In the genomic region with DNA sequence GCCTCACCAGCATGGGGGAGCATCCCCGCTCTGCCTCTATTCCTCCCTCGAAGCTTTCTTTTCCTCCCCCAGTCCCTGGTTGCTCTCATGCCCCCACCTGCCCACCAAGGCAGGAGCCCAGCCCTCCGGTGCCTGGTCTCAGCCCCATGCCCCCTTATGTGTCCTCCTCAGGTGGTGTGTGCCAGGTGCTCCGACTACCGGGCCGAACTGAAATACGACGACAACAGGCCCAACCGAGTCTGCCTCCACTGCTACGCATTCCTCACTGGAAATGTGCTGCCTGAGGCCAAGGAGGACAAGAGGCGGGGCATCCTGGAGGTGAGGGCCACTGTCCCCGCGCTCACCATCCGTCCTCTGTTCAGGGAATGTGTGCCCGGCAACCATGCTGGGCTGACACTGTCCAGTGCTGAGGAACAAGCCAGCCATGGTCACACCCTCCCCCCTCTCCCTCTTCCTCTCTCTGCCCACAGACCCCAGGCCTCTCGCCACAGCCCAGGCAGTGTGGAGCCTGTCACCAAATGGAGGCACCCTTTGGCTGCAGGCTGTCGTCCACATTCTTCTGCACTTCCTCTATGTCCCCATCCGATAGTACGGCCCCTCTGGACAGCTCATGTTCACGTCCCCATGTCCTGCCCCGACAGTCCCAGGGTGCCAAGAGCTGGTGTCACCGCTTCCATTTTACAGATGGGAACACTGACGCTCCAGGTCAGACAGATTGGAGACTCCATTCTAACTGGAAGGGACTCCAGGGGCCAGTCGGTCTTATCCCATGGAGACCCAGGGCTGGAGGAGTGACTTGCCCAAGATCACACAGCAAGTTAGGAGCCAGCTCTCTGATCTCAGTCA, we compare ENCODE assay signal across 2 cellular contexts.
TF ChIP-seq lines count a peak whose summit lies in the region.

No MANE protein-coding gene starts in this region.

TF ChIP-seq in HepG2, 621 proteins besides CTCF, POLR2A, EP300 and RAD21 (continues in another document):
- TF ChIP-seq SP5 (CRISPR knock-in tag; IDR thresholded peaks at IDR 0.05; ENCODE audit: borderline replicate concordance, low read depth) (peak; percentile 46; the same call in 1 of the 2 replicates), KDM1A (CRISPR knock-in tag; IDR thresholded peaks at IDR 0.05) (0 out of 2 replicates have a peak, but pooled peaks have one; percentile 25), ZNF687 (CRISPR knock-in tag; IDR thresholded peaks at IDR 0.05) (peak; percentile 50; the same call in 1 of the 2 replicates), UBTF (CRISPR knock-in tag; IDR thresholded peaks at IDR 0.05) (peak; percentile 28; the same call in 1 of the 2 replicates), IKZF5 (CRISPR knock-in tag; IDR thresholded peaks at IDR 0.05) (no peak), ZFP91 (CRISPR knock-in tag; IDR thresholded peaks at IDR 0.05; ENCODE audit: borderline replicate concordance) (peak; percentile 42; the same call in 1 of the 2 replicates), HOXA9 (CRISPR knock-in tag; IDR thresholded peaks at IDR 0.05; ENCODE audit: borderline replicate concordance) (0 out of 2 replicates have a peak, but pooled peaks have one; percentile 54), ZNF672 (CRISPR knock-in tag; IDR thresholded peaks at IDR 0.05) (0 out of 2 replicates have a peak, but pooled peaks have one; percentile 45)
- TF ChIP-seq, protein P1, sequence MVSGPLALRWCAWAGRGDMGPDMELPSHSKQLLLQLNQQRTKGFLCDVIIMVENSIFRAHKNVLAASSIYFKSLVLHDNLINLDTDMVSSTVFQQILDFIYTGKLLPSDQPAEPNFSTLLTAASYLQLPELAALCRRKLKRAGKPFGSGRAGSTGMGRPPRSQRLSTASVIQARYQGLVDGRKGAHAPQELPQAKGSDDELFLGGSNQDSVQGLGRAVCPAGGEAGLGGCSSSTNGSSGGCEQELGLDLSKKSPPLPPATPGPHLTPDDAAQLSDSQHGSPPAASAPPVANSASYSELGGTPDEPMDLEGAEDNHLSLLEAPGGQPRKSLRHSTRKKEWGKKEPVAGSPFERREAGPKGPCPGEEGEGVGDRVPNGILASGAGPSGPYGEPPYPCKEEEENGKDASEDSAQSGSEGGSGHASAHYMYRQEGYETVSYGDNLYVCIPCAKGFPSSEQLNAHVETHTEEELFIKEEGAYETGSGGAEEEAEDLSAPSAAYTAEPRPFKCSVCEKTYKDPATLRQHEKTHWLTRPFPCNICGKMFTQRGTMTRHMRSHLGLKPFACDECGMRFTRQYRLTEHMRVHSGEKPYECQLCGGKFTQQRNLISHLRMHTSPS (CRISPR knock-in tag; IDR thresholded peaks at IDR 0.05; ENCODE audit: low read depth), result 0 out of 2 replicates have a peak, but pooled peaks have one; percentile 22

TF ChIP-seq in WTC11, 78 proteins besides CTCF, POLR2A, EP300 and RAD21:
- TF ChIP-seq NFATC4 (CRISPR knock-in tag; IDR thresholded peaks at IDR 0.05), result no peak
- no peak for TF ChIP-seq EMX1 (CRISPR knock-in tag; IDR thresholded peaks at IDR 0.05)
- no peak for TF ChIP-seq ZNF396 (CRISPR knock-in tag; IDR thresholded peaks at IDR 0.05; ENCODE audit: borderline replicate concordance)
- TF ChIP-seq ZBTB21 (CRISPR knock-in tag; IDR thresholded peaks at IDR 0.05; ENCODE audit: borderline replicate concordance), result no peak
- TF ChIP-seq KAT7 (CRISPR knock-in tag; IDR thresholded peaks at IDR 0.05; ENCODE audit: borderline replicate concordance), result no peak
- no peak for TF ChIP-seq ZNF317 (CRISPR knock-in tag; IDR thresholded peaks at IDR 0.05; ENCODE audit: borderline replicate concordance, low read depth)
- no peak for TF ChIP-seq ZNF232 (CRISPR knock-in tag; IDR thresholded peaks at IDR 0.05)
- no peak for TF ChIP-seq JAZF1 (CRISPR knock-in tag; IDR thresholded peaks at IDR 0.05)
- TF ChIP-seq, protein P2, sequence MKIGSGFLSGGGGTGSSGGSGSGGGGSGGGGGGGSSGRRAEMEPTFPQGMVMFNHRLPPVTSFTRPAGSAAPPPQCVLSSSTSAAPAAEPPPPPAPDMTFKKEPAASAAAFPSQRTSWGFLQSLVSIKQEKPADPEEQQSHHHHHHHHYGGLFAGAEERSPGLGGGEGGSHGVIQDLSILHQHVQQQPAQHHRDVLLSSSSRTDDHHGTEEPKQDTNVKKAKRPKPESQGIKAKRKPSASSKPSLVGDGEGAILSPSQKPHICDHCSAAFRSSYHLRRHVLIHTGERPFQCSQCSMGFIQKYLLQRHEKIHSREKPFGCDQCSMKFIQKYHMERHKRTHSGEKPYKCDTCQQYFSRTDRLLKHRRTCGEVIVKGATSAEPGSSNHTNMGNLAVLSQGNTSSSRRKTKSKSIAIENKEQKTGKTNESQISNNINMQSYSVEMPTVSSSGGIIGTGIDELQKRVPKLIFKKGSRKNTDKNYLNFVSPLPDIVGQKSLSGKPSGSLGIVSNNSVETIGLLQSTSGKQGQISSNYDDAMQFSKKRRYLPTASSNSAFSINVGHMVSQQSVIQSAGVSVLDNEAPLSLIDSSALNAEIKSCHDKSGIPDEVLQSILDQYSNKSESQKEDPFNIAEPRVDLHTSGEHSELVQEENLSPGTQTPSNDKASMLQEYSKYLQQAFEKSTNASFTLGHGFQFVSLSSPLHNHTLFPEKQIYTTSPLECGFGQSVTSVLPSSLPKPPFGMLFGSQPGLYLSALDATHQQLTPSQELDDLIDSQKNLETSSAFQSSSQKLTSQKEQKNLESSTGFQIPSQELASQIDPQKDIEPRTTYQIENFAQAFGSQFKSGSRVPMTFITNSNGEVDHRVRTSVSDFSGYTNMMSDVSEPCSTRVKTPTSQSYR (CRISPR knock-in tag; IDR thresholded peaks at IDR 0.05), result no peak
- TF ChIP-seq NR2C2 (CRISPR knock-in tag; IDR thresholded peaks at IDR 0.05), result no peak
- no peak for TF ChIP-seq OVOL2 (CRISPR knock-in tag; IDR thresholded peaks at IDR 0.05; ENCODE audit: borderline replicate concordance)
- TF ChIP-seq MLX (CRISPR knock-in tag; IDR thresholded peaks at IDR 0.05), result no peak
- TF ChIP-seq ZNF416 (CRISPR knock-in tag; IDR thresholded peaks at IDR 0.05), result no peak
- no peak for TF ChIP-seq SOX15 (CRISPR knock-in tag; IDR thresholded peaks at IDR 0.05)
- TF ChIP-seq, protein P3, sequence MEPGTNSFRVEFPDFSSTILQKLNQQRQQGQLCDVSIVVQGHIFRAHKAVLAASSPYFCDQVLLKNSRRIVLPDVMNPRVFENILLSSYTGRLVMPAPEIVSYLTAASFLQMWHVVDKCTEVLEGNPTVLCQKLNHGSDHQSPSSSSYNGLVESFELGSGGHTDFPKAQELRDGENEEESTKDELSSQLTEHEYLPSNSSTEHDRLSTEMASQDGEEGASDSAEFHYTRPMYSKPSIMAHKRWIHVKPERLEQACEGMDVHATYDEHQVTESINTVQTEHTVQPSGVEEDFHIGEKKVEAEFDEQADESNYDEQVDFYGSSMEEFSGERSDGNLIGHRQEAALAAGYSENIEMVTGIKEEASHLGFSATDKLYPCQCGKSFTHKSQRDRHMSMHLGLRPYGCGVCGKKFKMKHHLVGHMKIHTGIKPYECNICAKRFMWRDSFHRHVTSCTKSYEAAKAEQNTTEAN (CRISPR knock-in tag; IDR thresholded peaks at IDR 0.05), result no peak
- TF ChIP-seq ZNF138 (CRISPR knock-in tag; conservative IDR thresholded peaks at IDR 0.05), result no peak
- TF ChIP-seq CBFB (CRISPR knock-in tag; IDR thresholded peaks at IDR 0.05; ENCODE audit: low read depth), result no peak
